In genomic region chrX:15854712-15855561, GRCh38 we compare ENCODE assay signal across 1 cellular context.
TF ChIP-seq lines count a peak whose summit lies in the region.

Gene AP1S2, minus strand, starts transcription at chrX:15854813. Its CDS starts 2,289 bp downstream, at chrX:15852524.

TF ChIP-seq in GM12878, 131 proteins besides CTCF, POLR2A, EP300 and RAD21 (continued from another document and continues in another):
- TF ChIP-seq BCL3 (IDR thresholded peaks at IDR 0.05; ENCODE audit: borderline replicate concordance, insufficient read depth, low read depth, low read length, poor library complexity, severe bottlenecking) (no peak), KAT2A (conservative IDR thresholded peaks at IDR 0.05; ENCODE audit: control insufficient read depth, low read depth, low read length) (no peak), BHLHE40 (IDR thresholded peaks at IDR 0.05; ENCODE audit: borderline replicate concordance in 1 of 2, low read depth in 2 of 2, low read length in 1 of 2) (peak; percentile 79 to 94; a peak in 3 of 4 replicates), E4F1 (IDR thresholded peaks at IDR 0.05; ENCODE audit: borderline replicate concordance, partially characterized antibody) (no peak), YBX1 (IDR thresholded peaks at IDR 0.05) (no peak), TCF3 (IDR thresholded peaks at IDR 0.05; ENCODE audit: borderline replicate concordance, insufficient read depth, low read depth, low read length) (0 out of 2 replicates have a peak, but pooled peaks have one; percentile 38), CBX3 (IDR thresholded peaks at IDR 0.05; ENCODE audit: borderline replicate concordance, low read depth) (no peak), USF1 (IDR thresholded peaks at IDR 0.05; ENCODE audit: borderline replicate concordance, extremely low read length, insufficient read depth, low read depth, low read length) (peak; percentile 95), IRF3 (IDR thresholded peaks at IDR 0.05) (no peak), MYB (IDR thresholded peaks at IDR 0.05; ENCODE audit: borderline replicate concordance, low read depth, low read length) (no peak), SRF (IDR thresholded peaks at IDR 0.05; ENCODE audit: low read depth in 2 of 2, low read length in 2 of 2) (no peak), SMARCA5 (IDR thresholded peaks at IDR 0.05) (no peak), ZNF274 (IDR thresholded peaks at IDR 0.05; ENCODE audit: insufficient read depth, insufficient read length) (no peak), ZBTB4 (CRISPR knock-in tag; IDR thresholded peaks at IDR 0.05) (no peak), ZBTB40 (IDR thresholded peaks at IDR 0.05; ENCODE audit: borderline replicate concordance) (no peak), EGR1 (IDR thresholded peaks at IDR 0.05; ENCODE audit: borderline replicate concordance in 1 of 2, low read depth in 2 of 2, low read length in 2 of 2) (peak; percentile 24 to 25; a peak in 2 of 3 replicates), STAT3 (IDR thresholded peaks at IDR 0.05; ENCODE audit: low read depth, low read length) (no peak), ZNF217 (IDR thresholded peaks at IDR 0.05) (no peak), NFYA (IDR thresholded peaks at IDR 0.05; ENCODE audit: borderline replicate concordance, low read depth, low read length) (no peak), NR2C1 (IDR thresholded peaks at IDR 0.05) (no peak), ZBTB11 (CRISPR knock-in tag; IDR thresholded peaks at IDR 0.05) (no peak), TAF1 (IDR thresholded peaks at IDR 0.05; ENCODE audit: borderline replicate concordance, low read depth, low read length) (no peak; the same call in 1 of the 2 replicates), IKZF1 (conservative IDR thresholded peaks at IDR 0.05) (peak; percentile 76), ZNF687 (IDR thresholded peaks at IDR 0.05) (no peak), CHD2 (IDR thresholded peaks at IDR 0.05; ENCODE audit: borderline replicate concordance, low read depth, low read length) (no peak), JUNB (IDR thresholded peaks at IDR 0.05) (no peak), IKZF2 (IDR thresholded peaks at IDR 0.05) (peak; percentile 27 to 36; a peak in 2 of 4 replicates), SMAD1 (IDR thresholded peaks at IDR 0.05; ENCODE audit: low read depth, partially characterized antibody) (no peak), MLLT1 (IDR thresholded peaks at IDR 0.05) (no peak), TCF7 (IDR thresholded peaks at IDR 0.05; ENCODE audit: borderline replicate concordance) (no peak), FOXK2 (IDR thresholded peaks at IDR 0.05) (no peak), NBN (IDR thresholded peaks at IDR 0.05) (peak; percentile 64), BMI1 (IDR thresholded peaks at IDR 0.05; ENCODE audit: borderline replicate concordance) (no peak)
